Comparison of ENCODE assay signal across 8 cellular contexts in genomic region chr4:93199492-93199891, GRCh38.
A peak's percentile ranks its signal among the peaks of the same experiment; 100 is the strongest.
DNase-seq lines count a peak whose midpoint lies in the region; ATAC-seq and TF ChIP-seq lines count a peak whose summit lies in the region.

No MANE protein-coding gene starts in this region.

- peak; percentile 74 for ATAC-seq in HG03159 (IDR thresholded peaks at IDR 0.05; ENCODE audit: unreplicated experiment)
- ATAC-seq in stimulated activated naive CD8-positive, alpha-beta T cell treated with anti-CD3 and anti-CD28 coated beads, Interleukin-15, amount 100 ng/mL, for 72 hours, result no peak
- no peak for ATAC-seq in T-helper 17 cell
- ATAC-seq in HG03108 (IDR thresholded peaks at IDR 0.05; ENCODE audit: unreplicated experiment), result no peak

- no peak overlapping the region for H3K4me3 Mint-ChIP-seq in mesothelial cell of epicardium
- no peak overlapping the region for H3K4me3 Mint-ChIP-seq in stimulated activated naive CD8-positive, alpha-beta T cell treated with anti-CD3 and anti-CD28 coated beads, Interleukin-15, amount 100 ng/mL, for 72 hours
- no peak overlapping the region for H3K4me3 Mint-ChIP-seq in T-helper 17 cell

- DNase-seq in DMS 273 (lab: John Stamatoyannopoulos, UW; ENCODE audit: unreplicated experiment), result peak; percentile 77
- peak; percentile 29 for DNase-seq in NCI-H510A (lab: John Stamatoyannopoulos, UW)
- peak; percentile 62 to 64 for DNase-seq in cerebellar nuclear complex (lab: John Stamatoyannopoulos, UW)
- no peak for DNase-seq in mesothelial cell of epicardium (ENCODE audit: low spot score in 2 of 2, unreplicated experiment in 2 of 2)
- no peak for DNase-seq in stimulated activated naive CD8-positive, alpha-beta T cell treated with anti-CD3 and anti-CD28 coated beads, Interleukin-15, amount 100 ng/mL, for 72 hours
- no peak for DNase-seq in T-helper 17 cell

- H3K27me3 Mint-ChIP-seq in mesothelial cell of epicardium (ENCODE audit: low read depth) (no peaks in the 10 kb centered on the region), T-helper 17 cell (no peaks in the 10 kb centered on the region)
- no peaks in the 10 kb centered on the region for H3K27me3 Mint-ChIP-seq in stimulated activated naive CD8-positive, alpha-beta T cell treated with anti-CD3 and anti-CD28 coated beads, Interleukin-15, amount 100 ng/mL, for 72 hours

- H3K9me3 Mint-ChIP-seq in mesothelial cell of epicardium, result no peaks in the 10 kb centered on the region
- H3K9me3 Mint-ChIP-seq in stimulated activated naive CD8-positive, alpha-beta T cell treated with anti-CD3 and anti-CD28 coated beads, Interleukin-15, amount 100 ng/mL, for 72 hours, result no peaks in the 10 kb centered on the region

- H3K36me3 Mint-ChIP-seq in mesothelial cell of epicardium (no peaks in the 10 kb centered on the region), T-helper 17 cell (ENCODE audit: low read depth) (no peaks in the 10 kb centered on the region)

- TF ChIP-seq CTCF in mesothelial cell of epicardium (IDR thresholded peaks at IDR 0.05; ENCODE audit: unreplicated experiment), result peak; percentile 45

- no peaks in the 10 kb centered on the region for H3K9me3 ChIP-seq in T-helper 17 cell (ENCODE audit: control insufficient read depth, low read length, poor library complexity, severe bottlenecking)

- H3K27ac Mint-ChIP-seq in mesothelial cell of epicardium, result peak overlapping the region; percentile 36
- no peak overlapping the region for H3K27ac Mint-ChIP-seq in stimulated activated naive CD8-positive, alpha-beta T cell treated with anti-CD3 and anti-CD28 coated beads, Interleukin-15, amount 100 ng/mL, for 72 hours
- no peak overlapping the region for H3K27ac Mint-ChIP-seq in T-helper 17 cell

- H3K4me1 Mint-ChIP-seq in mesothelial cell of epicardium (peaks cover 19% of the 10 kb centered on the region), T-helper 17 cell (no peaks in the 10 kb centered on the region)
- no peaks in the 10 kb centered on the region for H3K4me1 Mint-ChIP-seq in stimulated activated naive CD8-positive, alpha-beta T cell treated with anti-CD3 and anti-CD28 coated beads, Interleukin-15, amount 100 ng/mL, for 72 hours

Comparison
In these comparisons a context has a peak if more than half of its experiments do, and no peak if none do; other contexts are left out.
1. DNase-seq: peak in DMS 273 (single experiment), NCI-H510A (single experiment) and cerebellar nuclear complex (2 of 2); none in mesothelial cell of epicardium (0 of 2), stimulated activated naive CD8-positive, alpha-beta T cell treated with anti-CD3 and anti-CD28 coated beads, Interleukin-15, amount 100 ng/mL, for 72 hours (0 of 2) and T-helper 17 cell (0 of 3).